Comparison of ENCODE assay signal across 1 cellular context in genomic region chr16:2441143-2441804, GRCh38. TPM values are rescaled to one million over a fixed set of nuclear protein-coding genes. Genes with fewer than 3 reads are reported as not detected.
"Had no signal": no experiment of that assay in that cellular context is flagged by ENCODE, and none has a peak within 500 bp of the region (broad histone marks: within the 10 kb centered on the region; RNA-seq: fewer than 3 reads in every experiment).

No MANE protein-coding gene starts in this region.

RNA-seq across cellular contexts. Expression of gene NTN3, which starts 29.8 kb away (rescaled TPM):
- total RNA-seq: HT-29 had no signal
